18 cellular contexts compared by ENCODE assay signal in the genomic region with DNA sequence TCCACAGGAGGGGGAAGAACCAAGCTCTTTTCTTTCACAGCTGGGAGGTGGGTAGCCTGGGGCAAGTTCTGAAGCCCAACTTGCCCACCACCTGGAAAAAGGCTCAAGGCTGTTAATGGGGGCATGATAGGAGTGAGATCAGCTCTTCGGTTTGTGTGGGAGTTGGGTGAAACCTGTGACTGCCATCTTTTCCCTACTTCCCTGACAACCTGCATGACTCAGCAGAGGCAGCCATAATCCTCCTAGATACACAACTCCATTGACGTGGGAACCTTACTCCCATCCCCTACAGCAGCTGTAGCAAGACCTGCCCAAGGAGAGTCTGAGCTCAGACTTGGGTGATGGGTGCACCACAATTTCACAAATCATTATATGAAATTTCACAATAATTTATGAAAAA. TPM values are rescaled to one million over a fixed set of nuclear protein-coding genes. Genes with fewer than 3 reads are reported as not detected.
DNase-seq lines count a peak whose midpoint lies in the region; ATAC-seq and TF ChIP-seq lines count a peak whose summit lies in the region.
"Had no signal": no experiment of that assay in that cellular context is flagged by ENCODE, and none has a peak within 500 bp of the region (broad histone marks: within the 10 kb centered on the region; RNA-seq: fewer than 3 reads in every experiment).

No MANE protein-coding gene starts in this region.

- no peak overlapping the region for H3K4ac ChIP-seq in mesendoderm (ENCODE audit: low read depth, low read length)

- no peak overlapping the region for H4K8ac ChIP-seq in mesendoderm (ENCODE audit: low read depth, low read length)

- H2BK120ac ChIP-seq in mesendoderm (ENCODE audit: low read depth, low read length) = no peak overlapping the region

- DNase-seq in DND-41 = no peak
- DNase-seq in ELF-1 (ENCODE audit: low read depth, low spot score) = peak; percentile 40
- DNase-seq in PC-3 = no peak
- DNase-seq in mesendoderm = peak; percentile 2
- no peak for DNase-seq in dermis blood vessel endothelial cell
- DNase-seq: C1 segment of cervical spinal cord; Calu3; CD4-positive, alpha-beta memory T cell; COR-L47; DMS79; H7; HCEC 1CT had no signal

- WGBS in mesendoderm (ENCODE audit: extremely low coverage, insufficient coverage, low lambda C conversion rate) = no CpG with 5 or more reads among the region's 2 CpGs

- peak overlapping the region; percentile 33; the same call in 1 of the 2 replicates for H2AFZ ChIP-seq in DND-41 (ENCODE audit: low read depth, low read length)
- peak overlapping the region; percentile 52 for H2AFZ ChIP-seq in PC-3 (ENCODE audit: low read length)

- no peak overlapping the region for H3K18ac ChIP-seq in mesendoderm (ENCODE audit: low read length)

- intact Hi-C loops in PC-3 (cut with micrococcal nuclease) = no loop called here

- peaks cover 2% of the 10 kb centered on the region; the same call in 1 of the 2 replicates for H3K4me1 ChIP-seq in DND-41 (ENCODE audit: insufficient read depth, low read length)
- H3K4me1 ChIP-seq in PC-3 (ENCODE audit: insufficient read depth, low read length) = peaks cover 9% of the 10 kb centered on the region
- no peaks in the 10 kb centered on the region for H3K4me1 ChIP-seq in mesendoderm (ENCODE audit: control insufficient read depth, low read depth, low read length)

- no peaks in the 10 kb centered on the region for H3K9me2 ChIP-seq in PC-3 (replicated peaks; ENCODE audit: low read length)

- H3K9me3 ChIP-seq in DND-41 (ENCODE audit: insufficient read depth, low read length, severe bottlenecking) (no peaks in the 10 kb centered on the region), PC-3 (ENCODE audit: low read length) (no peaks in the 10 kb centered on the region)

- H3K79me1 ChIP-seq in mesendoderm (ENCODE audit: low read length) = no peaks in the 10 kb centered on the region

- CTCF ChIA-PET in PC-3 (lab: Charles Lee) = interaction anchor here (0.6 kb wide), 1 partner anchor 897 kb away, joined by 3 read pairs; no protein-coding TSS in a partner anchor

- H3K4me2 ChIP-seq in DND-41 (ENCODE audit: insufficient read depth, low read length) = no peak overlapping the region
- H3K4me2 ChIP-seq in PC-3 (ENCODE audit: low read length) = no peak overlapping the region
- no peak overlapping the region for H3K4me2 ChIP-seq in mesendoderm (ENCODE audit: low read length)

- H3K27me3 ChIP-seq in DND-41 (ENCODE audit: insufficient read depth, low read length, poor library complexity) (no peaks in the 10 kb centered on the region), PC-3 (ENCODE audit: low read length) (no peaks in the 10 kb centered on the region), mesendoderm (ENCODE audit: insufficient read depth, low read length, poor library complexity) (no peaks in the 10 kb centered on the region)

- H3K36me3 ChIP-seq in DND-41 (ENCODE audit: insufficient read depth, low read length) (no peaks in the 10 kb centered on the region), PC-3 (ENCODE audit: low read depth, low read length) (no peaks in the 10 kb centered on the region), mesendoderm (ENCODE audit: control insufficient read depth, insufficient read depth, low read length) (no peaks in the 10 kb centered on the region)

- ATAC-seq in DND-41 (ENCODE audit: insufficient read depth, low read depth) (no peak), PC-3 (no peak), esophagus mucosa (no peak)

- H3K4me3 ChIP-seq in DND-41 (ENCODE audit: low read depth in 1 of 2, low read length in 2 of 2) (no peak overlapping the region), PC-3 (ENCODE audit: low read length) (no peak overlapping the region), mesendoderm (ENCODE audit: low read length) (no peak overlapping the region)

- H3K9ac ChIP-seq in DND-41 (ENCODE audit: low read depth, low read length) = no peak overlapping the region
- H3K9ac ChIP-seq in PC-3 (ENCODE audit: low read length) = no peak overlapping the region
- no peak overlapping the region for H3K9ac ChIP-seq in mesendoderm (ENCODE audit: low read length)

- H3K23ac ChIP-seq in mesendoderm (ENCODE audit: low read length) = no peak overlapping the region

- H3K27ac ChIP-seq in DND-41 (ENCODE audit: low read length) (no peak overlapping the region), PC-3 (ENCODE audit: low read length) (no peak overlapping the region), mesendoderm (ENCODE audit: low read depth, low read length) (no peak overlapping the region)

- H4K5ac ChIP-seq in mesendoderm (ENCODE audit: low read length) = no peak overlapping the region

- H2BK5ac ChIP-seq in mesendoderm (ENCODE audit: low read length) = no peak overlapping the region

- no peak overlapping the region for H3K56ac ChIP-seq in mesendoderm (ENCODE audit: low read length)

- POLR2A ChIA-PET in PC-3 (lab: Charles Lee; ENCODE audit: unreplicated experiment) = no interaction called here

- TF ChIP-seq CTCF in DND-41 (IDR thresholded peaks at IDR 0.05; ENCODE audit: borderline replicate concordance, extremely low read depth, low read length, poor library complexity, severe bottlenecking) = no peak
- no peak for TF ChIP-seq CTCF in PC-3 (conservative IDR thresholded peaks at IDR 0.05; ENCODE audit: low read depth, low read length)

- BruUV-seq in PC-3 (replicated peaks; lab: Mats Ljungman, UMichigan) = no TSS peak

- no peak overlapping the region for H2AK5ac ChIP-seq in mesendoderm (ENCODE audit: low read length)

- H2BK15ac ChIP-seq in mesendoderm (replicated peaks; ENCODE audit: low read depth) = no peak overlapping the region

- H4K20me1 ChIP-seq in DND-41 (ENCODE audit: insufficient read depth, low read length) (no peaks in the 10 kb centered on the region), PC-3 (ENCODE audit: low read length) (no peaks in the 10 kb centered on the region)

- no peaks in the 10 kb centered on the region for H3F3A ChIP-seq in PC-3 (ENCODE audit: low read length, unreplicated experiment)

- H3K79me2 ChIP-seq in DND-41 (ENCODE audit: insufficient read depth, low read length) = no peaks in the 10 kb centered on the region
- no peaks in the 10 kb centered on the region for H3K79me2 ChIP-seq in PC-3 (ENCODE audit: low read length)
- H3K79me2 ChIP-seq in mesendoderm (ENCODE audit: control insufficient read depth, insufficient read depth, low read length) = no peaks in the 10 kb centered on the region

RNA-seq across cellular contexts. Expression of a gene that starts 13.3 kb away (rescaled TPM):
- total RNA-seq in PC-3 (2014; rRNA removed) (not detected in 2 replicates), esophagus mucosa (not detected), dermis blood vessel endothelial cell (not detected in 2 replicates)
- polyA plus RNA-seq in mesendoderm (2013, experiment 1 of 2) = not detected
- not detected for polyA plus RNA-seq in mesendoderm (2013, experiment 2 of 2)
- total RNA-seq: A172; A673; Calu3; CD4-positive, alpha-beta memory T cell; Daoy; H1; H7 had no signal
- polyA plus RNA-seq: BJ; CD4-positive, alpha-beta memory T cell; H1 had no signal

RNA-seq across cellular contexts. Expression of a gene that starts 36.5 kb away (rescaled TPM):
- not detected in 2 replicates for total RNA-seq in PC-3 (2014; rRNA removed)
- polyA plus RNA-seq in mesendoderm (2013, experiment 1 of 2) = not detected
- polyA plus RNA-seq in mesendoderm (2013, experiment 2 of 2) = not detected
- not detected for total RNA-seq in esophagus mucosa
- total RNA-seq in dermis blood vessel endothelial cell = not detected in 2 replicates
- total RNA-seq: A172; A673; Calu3; CD4-positive, alpha-beta memory T cell; Daoy; H1; H7 had no signal
- polyA plus RNA-seq: BJ; CD4-positive, alpha-beta memory T cell; H1 had no signal

RNA-seq across cellular contexts. Expression of a gene that starts 39.9 kb away (rescaled TPM):
- total RNA-seq in PC-3 (2014; rRNA removed) = not detected in 2 replicates
- polyA plus RNA-seq in mesendoderm (2013, experiment 1 of 2) = not detected
- polyA plus RNA-seq in mesendoderm (2013, experiment 2 of 2) = not detected
- total RNA-seq in esophagus mucosa = not detected
- not detected in 2 replicates for total RNA-seq in dermis blood vessel endothelial cell
- total RNA-seq: A172; A673; Calu3; CD4-positive, alpha-beta memory T cell; Daoy; H1; H7 had no signal
- polyA plus RNA-seq: BJ; CD4-positive, alpha-beta memory T cell; H1 had no signal

RNA-seq across cellular contexts. Expression of a gene that starts 52.7 kb away (rescaled TPM):
- total RNA-seq in PC-3 (2014; rRNA removed) = not detected in 2 replicates
- not detected for polyA plus RNA-seq in mesendoderm (2013, experiment 1 of 2)
- not detected for polyA plus RNA-seq in mesendoderm (2013, experiment 2 of 2)
- not detected for total RNA-seq in esophagus mucosa
- total RNA-seq in dermis blood vessel endothelial cell = not detected in 2 replicates
- total RNA-seq: A172; A673; Calu3; CD4-positive, alpha-beta memory T cell; Daoy; H1; H7 had no signal
- polyA plus RNA-seq: BJ, H1 had no signal

Comparison
In these comparisons a context has a peak if more than half of its experiments do, and no peak if none do; other contexts are left out.
1. DNase-seq: peak in ELF-1 (single experiment) and mesendoderm (single experiment); none in DND-41 (single experiment), PC-3 (single experiment) and dermis blood vessel endothelial cell (single experiment).